17 cellular contexts compared by ENCODE assay signal in the genomic region with DNA sequence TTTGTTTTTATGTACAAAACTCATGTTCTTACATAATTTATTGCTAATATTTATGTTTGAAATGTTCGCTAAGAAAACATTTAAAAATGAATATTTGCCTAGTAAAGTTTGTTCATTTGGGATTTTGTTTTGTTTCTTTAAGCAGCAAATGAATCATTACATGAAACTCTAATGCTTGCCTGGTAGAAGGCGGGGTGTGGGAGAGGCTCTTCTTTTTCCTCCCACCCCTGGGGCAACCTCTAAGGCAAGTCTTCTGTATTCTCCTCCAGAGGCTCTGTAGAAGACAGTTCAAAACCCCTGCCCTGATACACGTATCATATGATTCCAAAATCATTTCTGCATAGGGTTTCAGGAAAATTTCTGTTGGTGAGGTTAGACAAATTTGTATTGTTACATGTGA.
A peak's percentile ranks its signal among the peaks of the same experiment; 100 is the strongest.
DNase-seq lines count a peak whose midpoint lies in the region; ATAC-seq, FAIRE-seq and TF ChIP-seq lines count a peak whose summit lies in the region.
"Had no signal": no experiment of that assay in that cellular context is flagged by ENCODE, and none has a peak within 500 bp of the region (broad histone marks: within the 10 kb centered on the region; RNA-seq: fewer than 3 reads in every experiment).

No MANE protein-coding gene starts in this region.

- 31 to 45% methylated on average over 3 of the region's 3 CpGs for WGBS in GM23248 (ENCODE audit: low coverage in 1 of 2, low lambda C conversion rate in 2 of 2, missing lambda C conversion rate in 2 of 2), 2 experiments

- no TSS peak for BruUV-seq in PC-3 (replicated peaks; lab: Mats Ljungman, UMichigan)

- POLR2A ChIA-PET in PC-3 (lab: Charles Lee; ENCODE audit: unreplicated experiment) (interaction anchor here (0.5 to 0.6 kb wide), 2 partner anchors 65 to 392 kb away, joined by 3 read pairs; no protein-coding TSS in a partner anchor), HEK293T (lab: Yijun Ruan, JAX) (no interaction called here)

- H3K4me1 ChIP-seq in GM23248 (ENCODE audit: insufficient read depth) (peaks cover 21% of the 10 kb centered on the region), PC-3 (ENCODE audit: insufficient read depth, low read length) (peaks cover 44% of the 10 kb centered on the region), foreskin keratinocyte (peaks cover 30% of the 10 kb centered on the region)
- H3K4me1 ChIP-seq: BE2C had no signal

- H3K9me2 ChIP-seq in GM23248 (ENCODE audit: insufficient read depth): no peaks in the 10 kb centered on the region
- no peaks in the 10 kb centered on the region for H3K9me2 ChIP-seq in PC-3 (replicated peaks; ENCODE audit: low read length)

- H4K20me1 ChIP-seq in GM23248 (ENCODE audit: insufficient read depth) (no peaks in the 10 kb centered on the region), PC-3 (ENCODE audit: low read length) (no peaks in the 10 kb centered on the region)

- no peaks in the 10 kb centered on the region for H3K36me3 ChIP-seq in GM23248 (ENCODE audit: low read depth)
- H3K36me3 ChIP-seq in PC-3 (ENCODE audit: low read depth, low read length): no peaks in the 10 kb centered on the region
- H3K36me3 ChIP-seq in bronchial epithelial cell (ENCODE audit: control insufficient read depth, insufficient read depth, low read length): no peaks in the 10 kb centered on the region
- H3K36me3 ChIP-seq: BE2C had no signal

- H3K27ac ChIP-seq in GM23248 (no peak overlapping the region), PC-3 (ENCODE audit: low read length) (peak overlapping the region; percentile 61), foreskin keratinocyte (peak overlapping the region; percentile 66)
- H3K27ac ChIP-seq: C4-2B had no signal

- H2AFZ ChIP-seq in GM23248 (peak overlapping the region; percentile 57), PC-3 (ENCODE audit: low read length) (no peak overlapping the region)

- CTCF ChIA-PET in PC-3 (lab: Charles Lee): no interaction called here
- CTCF ChIA-PET in HEK293T (lab: Yijun Ruan, JAX): interaction anchor here (0.6 to 0.8 kb wide), 2 partner anchors 57 to 265 kb away, joined by 3 read pairs; no protein-coding TSS in a partner anchor

- H3K9me3 ChIP-seq in GM23248 (ENCODE audit: low read depth) (no peaks in the 10 kb centered on the region), PC-3 (ENCODE audit: low read length) (no peaks in the 10 kb centered on the region)
- H3K9me3 ChIP-seq: BE2C had no signal

- in situ Hi-C loops in GM23248 (cut with MboI): no loop called here

- intact Hi-C loops in PC-3 (cut with micrococcal nuclease): no loop called here
- intact Hi-C loops in posterior vena cava (cut with DNase I): no loop called here

- DNase-seq in GM23248 (peak; percentile 36), PC-3 (peak; percentile 50), bronchial epithelial cell (ENCODE audit: low read depth) (peak; percentile 72), foreskin keratinocyte (peak in 1 of 2 donors; percentile 64), SIG-M5 (lab: John Stamatoyannopoulos, UW) (no peak), posterior vena cava (ENCODE audit: low spot score) (no peak), HEK293T (ENCODE audit: extremely low spot score) (no peak), kidney glomerular epithelial cell (lab: John Stamatoyannopoulos, UW) (no peak)
- DNase-seq: BE2C; CD4-positive, alpha-beta memory T cell; DMS79; GOT3; H9 had no signal

- FAIRE-seq in bronchial epithelial cell (lab: Jason Lieb, UNC): no peak
- FAIRE-seq: A204.1, GM12891, HTR-8/SVneo had no signal

- H3K79me2 ChIP-seq in GM23248 (ENCODE audit: insufficient read depth) (no peaks in the 10 kb centered on the region), PC-3 (ENCODE audit: low read length) (no peaks in the 10 kb centered on the region)

- no peak overlapping the region for H3K9ac ChIP-seq in GM23248
- peak overlapping the region; percentile 10; the same call in 1 of the 2 replicates for H3K9ac ChIP-seq in PC-3 (ENCODE audit: low read length)

- no peak overlapping the region for H3K4me3 ChIP-seq in GM23248
- no peak overlapping the region for H3K4me3 ChIP-seq in PC-3 (ENCODE audit: low read length)
- H3K4me3 ChIP-seq in bronchial epithelial cell (ENCODE audit: low read depth, low read length): no peak overlapping the region

- H3K4me2 ChIP-seq in GM23248 (ENCODE audit: unreplicated experiment): peak overlapping the region; percentile 39
- peak overlapping the region; percentile 63 for H3K4me2 ChIP-seq in PC-3 (ENCODE audit: low read length)

- H3K27me3 ChIP-seq in GM23248 (replicated peaks; ENCODE audit: insufficient read depth): no peaks in the 10 kb centered on the region
- no peaks in the 10 kb centered on the region for H3K27me3 ChIP-seq in PC-3 (ENCODE audit: low read length)
- H3K27me3 ChIP-seq in bronchial epithelial cell (ENCODE audit: control insufficient read depth, insufficient read depth, low read length): no peaks in the 10 kb centered on the region
- no peaks in the 10 kb centered on the region for H3K27me3 ChIP-seq in foreskin keratinocyte
- H3K27me3 ChIP-seq: BE2C had no signal

- TF ChIP-seq CTCF in PC-3 (conservative IDR thresholded peaks at IDR 0.05; ENCODE audit: low read depth, low read length): no peak
- TF ChIP-seq CTCF in bronchial epithelial cell (IDR thresholded peaks at IDR 0.05; ENCODE audit: insufficient read depth, low read length, severe bottlenecking): no peak
- TF ChIP-seq CTCF in foreskin keratinocyte (conservative IDR thresholded peaks at IDR 0.05): no peak

- ATAC-seq in PC-3 (peak; percentile 65), foreskin keratinocyte (peak; percentile 74)

- H3F3A ChIP-seq in GM23248 (ENCODE audit: insufficient read depth) (no peaks in the 10 kb centered on the region), PC-3 (ENCODE audit: low read length, unreplicated experiment) (no peaks in the 10 kb centered on the region)

TF ChIP-seq in HEK293T, 16 proteins besides CTCF, POLR2A, EP300 and RAD21:
- no peak for TF ChIP-seq HDGF (IDR thresholded peaks at IDR 0.05; ENCODE audit: borderline replicate concordance)
- TF ChIP-seq L3MBTL2 (conservative IDR thresholded peaks at IDR 0.05): no peak
- TF ChIP-seq CTBP1 (IDR thresholded peaks at IDR 0.05; ENCODE audit: borderline replicate concordance): no peak
- TF ChIP-seq BHLHE40 (IDR thresholded peaks at IDR 0.05; ENCODE audit: borderline replicate concordance): no peak
- TF ChIP-seq, protein P1, sequence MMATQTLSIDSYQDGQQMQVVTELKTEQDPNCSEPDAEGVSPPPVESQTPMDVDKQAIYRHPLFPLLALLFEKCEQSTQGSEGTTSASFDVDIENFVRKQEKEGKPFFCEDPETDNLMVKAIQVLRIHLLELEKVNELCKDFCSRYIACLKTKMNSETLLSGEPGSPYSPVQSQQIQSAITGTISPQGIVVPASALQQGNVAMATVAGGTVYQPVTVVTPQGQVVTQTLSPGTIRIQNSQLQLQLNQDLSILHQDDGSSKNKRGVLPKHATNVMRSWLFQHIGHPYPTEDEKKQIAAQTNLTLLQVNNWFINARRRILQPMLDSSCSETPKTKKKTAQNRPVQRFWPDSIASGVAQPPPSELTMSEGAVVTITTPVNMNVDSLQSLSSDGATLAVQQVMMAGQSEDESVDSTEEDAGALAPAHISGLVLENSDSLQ (IDR thresholded peaks at IDR 0.05): no peak
- no peak for TF ChIP-seq FOXA1 (IDR thresholded peaks at IDR 0.05)
- no peak for TF ChIP-seq SUZ12 (IDR thresholded peaks at IDR 0.05)
- no peak for TF ChIP-seq ZNF384 (IDR thresholded peaks at IDR 0.05)
- no peak for TF ChIP-seq LEF1 (IDR thresholded peaks at IDR 0.05; ENCODE audit: borderline replicate concordance)
- no peak for TF ChIP-seq FOXM1 (IDR thresholded peaks at IDR 0.05; ENCODE audit: borderline replicate concordance)
- TF ChIP-seq ELF4 (IDR thresholded peaks at IDR 0.05): no peak
- TF ChIP-seq TARDBP (IDR thresholded peaks at IDR 0.05): no peak
- TF ChIP-seq NFRKB (IDR thresholded peaks at IDR 0.05): no peak
- no peak for TF ChIP-seq SP1 (IDR thresholded peaks at IDR 0.05)
- no peak for TF ChIP-seq FOXK2 (IDR thresholded peaks at IDR 0.05)
- no peak for TF ChIP-seq ARNT (IDR thresholded peaks at IDR 0.05)

Comparison
In these comparisons a context has a peak if more than half of its experiments do, and no peak if none do; other contexts are left out.
1. DNase-seq: peak in GM23248 (single experiment), PC-3 (single experiment) and bronchial epithelial cell (single experiment); none in SIG-M5 (single experiment), posterior vena cava (single experiment), HEK293T (single experiment) and kidney glomerular epithelial cell (single experiment).